In genomic region chr13:20901668-20902437, GRCh38 we compare ENCODE assay signal across 8 cellular contexts. TPM values are rescaled to one million over a fixed set of nuclear protein-coding genes. Genes with fewer than 3 reads are reported as not detected.
DNase-seq lines count a peak whose midpoint lies in the region; ATAC-seq and TF ChIP-seq lines count a peak whose summit lies in the region.

No MANE protein-coding gene starts in this region.

- TF ChIP-seq CTCF in foreskin keratinocyte (conservative IDR thresholded peaks at IDR 0.05) (no peak), omental fat pad (IDR thresholded peaks at IDR 0.05) (no peak)

- H3K27me3 ChIP-seq in foreskin keratinocyte = no peaks in the 10 kb centered on the region

- no peaks in the 10 kb centered on the region for H3K9me3 Mint-ChIP-seq in activated T-cell treated with anti-CD3 and anti-CD28 coated beads, Interleukin-2, amount 50 U/mL, for 72 hours

- peaks cover 0 to 8% of the 10 kb centered on the region in 2 donors for H3K36me3 Mint-ChIP-seq in activated T-cell treated with anti-CD3 and anti-CD28 coated beads, Interleukin-2, amount 50 U/mL, for 72 hours (ENCODE audit: insufficient read depth in 2 of 2)

- H3K4me1 Mint-ChIP-seq in activated T-cell treated with anti-CD3 and anti-CD28 coated beads, Interleukin-2, amount 50 U/mL, for 72 hours (ENCODE audit: low read depth) = peaks cover 56% of the 10 kb centered on the region

- peak; percentile 44 for DNase-seq in AG08396 (ENCODE audit: low spot score)
- DNase-seq in NCI-H524 treated with DMSO at 0.1 percent for 48 hours (lab: John Stamatoyannopoulos, UW) = peak; percentile 48
- peak; percentile 21 to 29 for DNase-seq in activated T-cell treated with anti-CD3 and anti-CD28 coated beads, Interleukin-2, amount 50 U/mL, for 72 hours
- peak; percentile 13 to 34 for DNase-seq in foreskin keratinocyte
- no peak for DNase-seq in omental fat pad (ENCODE audit: low spot score)
- DNase-seq in midbrain (lab: John Stamatoyannopoulos, UW) = no peak

- H3K27ac Mint-ChIP-seq in activated T-cell treated with anti-CD3 and anti-CD28 coated beads, Interleukin-2, amount 50 U/mL, for 72 hours = peak overlapping the region; percentile 86

- peak overlapping the region; percentile 91 to 96 for H3K4me3 Mint-ChIP-seq in activated T-cell treated with anti-CD3 and anti-CD28 coated beads, Interleukin-2, amount 50 U/mL, for 72 hours

- H3K27ac ChIP-seq in foreskin keratinocyte = peak overlapping the region; percentile 91

- H3K27me3 Mint-ChIP-seq in activated T-cell treated with anti-CD3 and anti-CD28 coated beads, Interleukin-2, amount 50 U/mL, for 72 hours (ENCODE audit: low read depth) = no peaks in the 10 kb centered on the region

- ATAC-seq in GM18511 (IDR thresholded peaks at IDR 0.05; ENCODE audit: unreplicated experiment) (peak; percentile 43), HG02970 (IDR thresholded peaks at IDR 0.05; ENCODE audit: low FRiP score, unreplicated experiment) (peak; percentile 23), foreskin keratinocyte (peak; percentile 60), omental fat pad (ENCODE audit: low FRiP score) (peak; percentile 50)
- peak; percentile 24 to 31 for ATAC-seq in activated T-cell treated with anti-CD3 and anti-CD28 coated beads, Interleukin-2, amount 50 U/mL, for 72 hours (replicated peaks in 1 of 2)

- H3K4me1 ChIP-seq in foreskin keratinocyte = no peaks in the 10 kb centered on the region

RNA-seq across cellular contexts. Expression of gene XPO4, which starts 0.7 kb away (rescaled TPM):
- 10 to 100 TPM; 20.8 to 26.8 TPM for total RNA-seq in activated T-cell treated with anti-CD3 and anti-CD28 coated beads, Interleukin-2, amount 50 U/mL, for 72 hours
- total RNA-seq in foreskin keratinocyte (21.1 and 22.5 TPM in 2 replicates), omental fat pad (10 to 100 TPM; 14.5 to 24.5 (median 15.1) TPM)
- polyA plus RNA-seq in foreskin keratinocyte = 3.3 and 3.6 TPM in 2 replicates

Comparison
In these comparisons a context has a peak if more than half of its experiments do, and no peak if none do; other contexts are left out.
1. DNase-seq: peak in AG08396 (single experiment), NCI-H524 treated with DMSO at 0.1 percent for 48 hours (single experiment), activated T-cell treated with anti-CD3 and anti-CD28 coated beads, Interleukin-2, amount 50 U/mL, for 72 hours (2 of 2) and foreskin keratinocyte (2 of 2); none in omental fat pad (single experiment) and midbrain (single experiment).
2. Peak in every context shown above with its lines, with median percentiles within 50 percentile points of each other: ATAC-seq.